In genomic region chr12:4277205-4277543, GRCh38 we compare ENCODE assay signal across 10 cellular contexts. TPM values are rescaled to one million over a fixed set of nuclear protein-coding genes. Genes with fewer than 3 reads are reported as not detected.
DNase-seq lines count a peak whose midpoint lies in the region; ATAC-seq, FAIRE-seq and TF ChIP-seq lines count a peak whose summit lies in the region.
"Had no signal": no experiment of that assay in that cellular context is flagged by ENCODE, and none has a peak within 500 bp of the region (broad histone marks: within the 10 kb centered on the region; RNA-seq: fewer than 3 reads in every experiment).

No MANE protein-coding gene starts in this region.

- H3K27me3 ChIP-seq in SK-N-SH (ENCODE audit: insufficient read depth): peaks cover 94% of the 10 kb centered on the region

- DNase-seq in SK-N-SH: no peak
- no peak for DNase-seq in SK-N-MC (ENCODE audit: low read depth, low spot score)
- DNase-seq in epithelial cell of prostate (ENCODE audit: low read depth, low spot score): no peak
- DNase-seq in skeletal muscle cell (ENCODE audit: low read depth): no peak
- no peak for DNase-seq in NCI-H774 (lab: John Stamatoyannopoulos, UW)
- no peak for DNase-seq in GM19239 (ENCODE audit: insufficient read length, low spot score)

- no peaks in the 10 kb centered on the region for H3K79me2 ChIP-seq in SK-N-SH (ENCODE audit: insufficient read depth)

- H4K20me1 ChIP-seq in SK-N-SH (ENCODE audit: insufficient read depth): no peaks in the 10 kb centered on the region

- WGBS in SK-N-SH (ENCODE audit: low lambda C conversion rate): 16% methylated on average over 6 of the region's 6 CpGs

- TF ChIP-seq RAD21 in SK-N-SH (IDR thresholded peaks at IDR 0.05; ENCODE audit: low read length): no peak

- no peak for TF ChIP-seq CTCF in SK-N-SH (IDR thresholded peaks at IDR 0.05)

- H3K36me3 ChIP-seq in SK-N-SH (replicated peaks in 1 of 2; ENCODE audit: control insufficient read depth in 1 of 2, insufficient read depth in 2 of 2, low read length in 1 of 2) (no peaks in the 10 kb centered on the region), SK-N-MC (ENCODE audit: insufficient read depth, low read length) (peaks cover 61% of the 10 kb centered on the region)

- H3K4me1 ChIP-seq in SK-N-SH (ENCODE audit: control insufficient read depth in 1 of 2, insufficient read depth in 2 of 2, low read depth in 1 of 2, low read length in 1 of 2): peaks cover 0 to 4% of the 10 kb centered on the region in 2 experiments; a peak in 2 of 4 replicates

- no peak overlapping the region for H2AFZ ChIP-seq in SK-N-SH (ENCODE audit: low read depth)

- H3K4me3 ChIP-seq in SK-N-SH (ENCODE audit: low read depth in 2 of 2, low read length in 1 of 2): no peak overlapping the region; a peak in 1 of 4 replicates
- peak overlapping the region; percentile 31; the same call in 1 of the 2 replicates for H3K4me3 ChIP-seq in SK-N-MC
- H3K4me3 ChIP-seq in skeletal muscle cell (ENCODE audit: low read depth, low read length): peak overlapping the region; percentile 16

- H3K9me3 ChIP-seq in SK-N-SH (no peaks in the 10 kb centered on the region), SK-N-MC (ENCODE audit: low read depth, low read length) (no peaks in the 10 kb centered on the region)

- H3F3A ChIP-seq in SK-N-SH (replicated peaks; ENCODE audit: insufficient read depth): peaks cover 4% of the 10 kb centered on the region

- CTCF ChIA-PET in SK-N-SH (lab: Yijun Ruan, JAX): interaction anchor here (0.6 to 6.5 kb wide), 70 partner anchors 9 to 1108 kb away, joined by 3 to 193 read pairs (median 4); partner anchors contain the start of gene PARP11

- H3K27ac ChIP-seq in SK-N-SH (ENCODE audit: low read depth in 2 of 2, low read length in 1 of 2) (no peak overlapping the region), SK-N-MC (no peak overlapping the region), epithelial cell of prostate (peak overlapping the region; percentile 89)

- H3K4me2 ChIP-seq in SK-N-SH: no peak overlapping the region

- ATAC-seq in SK-N-SH treated with all-trans-retinoic acid at 6 μM for 48 hours: no peak
- no peak for ATAC-seq in HG03571 (IDR thresholded peaks at IDR 0.05; ENCODE audit: unreplicated experiment)

- no peaks in the 10 kb centered on the region for H3K9me2 ChIP-seq in SK-N-SH

- H3K9ac ChIP-seq in SK-N-SH: no peak overlapping the region
- peak overlapping the region; percentile 30 for H3K9ac ChIP-seq in SK-N-MC (ENCODE audit: insufficient read length)

- POLR2A ChIA-PET in SK-N-SH (lab: Yijun Ruan, JAX): interaction anchor here (1.3 kb wide), 1 partner anchor 393 kb away, joined by 3 read pairs; no protein-coding TSS in a partner anchor

- no peak for FAIRE-seq in GM19239 (lab: Jason Lieb, UNC)
- FAIRE-seq: colon, small intestine had no signal

- TF ChIP-seq EP300 in SK-N-SH (IDR thresholded peaks at IDR 0.05; ENCODE audit: borderline replicate concordance in 1 of 2, low read depth in 1 of 2, low read length in 1 of 2): no peak

TF ChIP-seq in SK-N-SH, 30 proteins besides CTCF, POLR2A, EP300 and RAD21:
- TF ChIP-seq REST (IDR thresholded peaks at IDR 0.05; ENCODE audit: low read depth, low read length) (0 out of 2 replicates have a peak, but pooled peaks have one; percentile 7), RXRA (IDR thresholded peaks at IDR 0.05; ENCODE audit: borderline replicate concordance, low read depth) (no peak)
TF ChIP-seq in SK-N-SH: peak in this region for 1.

TF ChIP-seq in SK-N-SH treated with all-trans-retinoic acid at 6 μM for 48 hours, 23 proteins besides CTCF, POLR2A, EP300 and RAD21:
- TF ChIP-seq SNAI2 (CRISPR knock-in tag; IDR thresholded peaks at IDR 0.05) (no peak), POU6F1 (CRISPR knock-in tag; IDR thresholded peaks at IDR 0.05; ENCODE audit: borderline replicate concordance, low read depth) (no peak), TCF4 (CRISPR knock-in tag; IDR thresholded peaks at IDR 0.05; ENCODE audit: borderline replicate concordance) (no peak), ZNF70 (CRISPR knock-in tag; IDR thresholded peaks at IDR 0.05) (no peak), ESRRG (CRISPR knock-in tag; IDR thresholded peaks at IDR 0.05) (no peak)
TF ChIP-seq in SK-N-SH treated with all-trans-retinoic acid at 6 μM for 48 hours: peak in this region for 0.

RNA-seq across cellular contexts. Expression of gene CCND2, which starts 3.6 kb away (rescaled TPM):
- not detected in 2 replicates for polyA plus RNA-seq in SK-N-SH (2012; rRNA removed)
- not detected in 2 replicates for polyA plus RNA-seq in SK-N-SH (2012; cell fraction: cytosol; rRNA removed)
- polyA plus RNA-seq in SK-N-SH (2012; cell fraction: nucleus; rRNA removed): not detected in 2 replicates

RNA-seq across cellular contexts. Expression of gene TIGAR, which starts 43.8 kb away (rescaled TPM):
- polyA plus RNA-seq in SK-N-SH (2012; rRNA removed): 8.3 and 11.2 TPM in 2 replicates
- polyA plus RNA-seq in SK-N-SH (2012; cell fraction: cytosol; rRNA removed): 14.3 and 24.2 TPM in 2 replicates
- 3.4 and 6.3 TPM in 2 replicates for polyA plus RNA-seq in SK-N-SH (2012; cell fraction: nucleus; rRNA removed)

Comparison
In these comparisons a context has a peak if more than half of its experiments do, and no peak if none do; other contexts are left out.
1. H3K4me3 ChIP-seq: peak in SK-N-MC (single experiment) and skeletal muscle cell (single experiment); none in SK-N-SH (0 of 2).